Comparison of ENCODE assay signal across 9 cellular contexts in the genomic region with DNA sequence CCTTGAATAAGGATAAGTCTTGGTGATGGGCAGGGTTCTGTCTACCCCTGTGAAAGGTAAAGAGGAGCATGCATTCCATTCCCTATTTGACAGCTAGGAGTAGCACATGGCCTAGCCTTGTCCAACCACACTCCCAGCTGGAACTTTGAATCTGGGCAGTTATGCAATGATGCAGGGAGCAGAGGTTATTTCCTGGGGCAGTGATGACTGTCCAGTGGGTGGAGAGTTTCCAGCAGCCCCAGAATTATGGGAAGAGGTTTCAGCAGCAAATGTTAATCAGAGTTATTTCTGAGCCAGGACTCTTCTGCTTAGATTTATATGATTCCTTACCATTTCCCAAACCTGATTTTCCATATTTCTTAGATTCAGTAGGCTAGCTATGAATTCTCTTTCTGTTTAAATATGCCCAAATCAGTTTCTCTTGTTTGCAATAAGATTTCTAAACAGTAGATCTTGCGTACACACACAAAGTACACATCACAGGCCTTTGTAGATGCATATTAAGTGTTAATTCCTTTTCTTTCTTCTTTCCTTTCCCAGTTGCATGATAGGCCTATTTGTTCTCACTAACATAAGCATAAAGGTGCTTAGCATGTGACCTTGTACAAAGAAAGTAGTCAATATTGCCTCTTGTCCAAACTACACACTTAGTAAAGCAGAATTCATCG. TPM values are rescaled to one million over a fixed set of nuclear protein-coding genes. Genes with fewer than 3 reads are reported as not detected.
DNase-seq lines count a peak whose midpoint lies in the region; ATAC-seq and TF ChIP-seq lines count a peak whose summit lies in the region.
"Had no signal": no experiment of that assay in that cellular context is flagged by ENCODE, and none has a peak within 500 bp of the region (broad histone marks: within the 10 kb centered on the region; RNA-seq: fewer than 3 reads in every experiment).

No MANE protein-coding gene starts in this region.

- no peaks in the 10 kb centered on the region for H3K27me3 Mint-ChIP-seq in GM23338 (ENCODE audit: insufficient read depth, low read depth, poor library complexity)
- H3K27me3 Mint-ChIP-seq: naive B cell had no signal

- H3K4me3 Mint-ChIP-seq in GM23338: no peak overlapping the region
- H3K4me3 Mint-ChIP-seq: naive B cell; T-helper 1 cell treated with Interleukin-12 subunit alpha and Interleukin-12 subunit beta and Interleukin-4 antibody, amounts not matched to agents 30 μg/mL and 1 μg/mL, for 36 hours had no signal

- no peaks in the 10 kb centered on the region; the same call in 1 of the 2 replicates for H3K9me2 ChIP-seq in GM23338 (ENCODE audit: insufficient read depth)

- TF ChIP-seq CTCF in GM23338 (conservative IDR thresholded peaks at IDR 0.05; ENCODE audit: low read depth in 2 of 2): no peak

- intact Hi-C loops in head of caudate nucleus (cut with DNase I): no loop called here

- no peaks in the 10 kb centered on the region for H3K27me3 ChIP-seq in GM23338 (ENCODE audit: insufficient read depth)

- no peaks in the 10 kb centered on the region for H3K36me3 ChIP-seq in GM23338 (ENCODE audit: insufficient read depth)

- H3K9me3 Mint-ChIP-seq in GM23338: no peaks in the 10 kb centered on the region; the same call in 2 of the 3 replicates
- H3K9me3 Mint-ChIP-seq: naive B cell; T-helper 1 cell treated with Interleukin-12 subunit alpha and Interleukin-12 subunit beta and Interleukin-4 antibody, amounts not matched to agents 30 μg/mL and 1 μg/mL, for 36 hours had no signal

- H3K27ac Mint-ChIP-seq in GM23338: no peak overlapping the region
- H3K27ac Mint-ChIP-seq: T-helper 1 cell treated with Interleukin-12 subunit alpha and Interleukin-12 subunit beta and Interleukin-4 antibody, amounts not matched to agents 30 μg/mL and 1 μg/mL, for 36 hours had no signal

- H3K79me2 ChIP-seq in GM23338 (replicated peaks; ENCODE audit: insufficient read depth): no peaks in the 10 kb centered on the region

- ATAC-seq in GM18502 (IDR thresholded peaks at IDR 0.05; ENCODE audit: poor library complexity, unreplicated experiment) (peak; percentile 19), GM23338 (no peak)

- H2AFZ ChIP-seq in GM23338: no peak overlapping the region

- H3F3A ChIP-seq in GM23338 (replicated peaks; ENCODE audit: low read depth): no peaks in the 10 kb centered on the region

- no peaks in the 10 kb centered on the region for H3K36me3 Mint-ChIP-seq in GM23338 (ENCODE audit: low read depth)
- H3K36me3 Mint-ChIP-seq: naive B cell had no signal

- DNase-seq in HuH-7.5 (ENCODE audit: low spot score) (peak; percentile 47), fibroblast of gingiva (ENCODE audit: low read depth) (peak; percentile 69), renal cortical epithelial cell (ENCODE audit: low read depth) (peak; percentile 81), NCI-H1048 (lab: John Stamatoyannopoulos, UW) (no peak), GM23338 (ENCODE audit: low spot score) (no peak), head of caudate nucleus (no peak)
- DNase-seq: naive B cell had no signal

- H3K4me2 ChIP-seq in GM23338: no peak overlapping the region

- H3K4me1 ChIP-seq in GM23338 (ENCODE audit: insufficient read depth): peaks cover 20% of the 10 kb centered on the region; the same call in 1 of the 2 replicates

- H3K27ac ChIP-seq in GM23338 (ENCODE audit: low read depth): no peak overlapping the region

- H3K4me1 Mint-ChIP-seq in GM23338: peaks cover 34% of the 10 kb centered on the region

- no peak overlapping the region for H3K4me3 ChIP-seq in GM23338

- H4K20me1 ChIP-seq in GM23338 (replicated peaks; ENCODE audit: insufficient read depth): no peaks in the 10 kb centered on the region

TF ChIP-seq in GM23338, 12 proteins besides CTCF, POLR2A, EP300 and RAD21 (continues in another document):
- TF ChIP-seq ZNF114 (CRISPR knock-in tag; IDR thresholded peaks at IDR 0.05): no peak
- TF ChIP-seq STAT1 (IDR thresholded peaks at IDR 0.05; ENCODE audit: unreplicated experiment): no peak
- TF ChIP-seq NANOG (IDR thresholded peaks at IDR 0.05; ENCODE audit: borderline replicate concordance): no peak
- TF ChIP-seq EZH2phosphoT487 (IDR thresholded peaks at IDR 0.05; ENCODE audit: unreplicated experiment): no peak
- TF ChIP-seq CREB1 (CRISPR knock-in tag; IDR thresholded peaks at IDR 0.05; ENCODE audit: low read depth): no peak
- no peak for TF ChIP-seq REST (IDR thresholded peaks at IDR 0.05; ENCODE audit: unreplicated experiment)
- no peak for TF ChIP-seq POLR2AphosphoS5 (IDR thresholded peaks at IDR 0.05; ENCODE audit: low read depth)
- TF ChIP-seq JUNB (IDR thresholded peaks at IDR 0.05; ENCODE audit: unreplicated experiment): no peak

RNA-seq across cellular contexts. Expression of gene TXLNB, which starts 17.3 kb away (rescaled TPM):
- total RNA-seq in renal cortical epithelial cell: 0.05 TPM in 1 of 2 replicates, not detected in the other
- total RNA-seq in GM23338 (2014; rRNA removed; shearing (Covaris generic)): 0.23 and 0.28 TPM in 2 replicates
- polyA plus RNA-seq in GM23338 (2016; fragmentation: Nextera tagmentation; extraction: Ambion mirVana): 0.10 and 0.11 TPM in 2 replicates

Comparison
In these comparisons a context has a peak if more than half of its experiments do, and no peak if none do; other contexts are left out.
1. DNase-seq: peak in HuH-7.5 (single experiment), fibroblast of gingiva (single experiment) and renal cortical epithelial cell (single experiment); none in NCI-H1048 (single experiment), GM23338 (single experiment) and head of caudate nucleus (0 of 42).